1 cellular context compared by ENCODE assay signal in the genomic region with DNA sequence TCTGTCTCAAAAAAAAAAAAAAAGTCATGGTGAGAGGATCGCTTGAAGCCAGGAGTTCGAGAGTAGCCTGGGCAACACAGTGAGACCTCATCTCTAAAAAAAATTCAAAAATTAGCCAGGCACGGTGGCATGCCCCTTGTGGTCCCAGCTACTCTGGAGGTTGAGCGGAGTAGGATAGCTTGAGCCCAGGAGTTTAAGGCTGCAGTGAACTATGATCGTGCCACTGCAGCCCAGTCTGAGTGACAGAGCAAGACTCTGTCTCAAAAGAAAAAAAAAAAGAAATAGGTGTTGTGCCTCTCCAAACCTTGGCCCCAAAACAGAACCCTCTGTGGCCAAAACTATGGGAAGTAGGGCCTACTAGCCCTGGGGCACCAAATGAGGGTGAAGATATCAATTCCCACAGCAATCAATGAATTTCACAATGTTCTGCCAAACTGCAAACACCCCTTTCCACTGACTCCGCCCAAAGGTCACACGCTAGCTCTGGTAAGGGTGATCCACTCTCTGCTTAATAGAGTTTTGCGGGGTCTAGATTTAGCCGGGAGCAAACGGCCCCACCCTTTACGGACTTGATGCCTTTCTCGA.
TF ChIP-seq lines count a peak whose summit lies in the region.

No MANE protein-coding gene starts in this region.

TF ChIP-seq in HepG2, 621 proteins besides CTCF, POLR2A, EP300 and RAD21 (continued from another document and continues in another):
- TF ChIP-seq, protein P1, sequence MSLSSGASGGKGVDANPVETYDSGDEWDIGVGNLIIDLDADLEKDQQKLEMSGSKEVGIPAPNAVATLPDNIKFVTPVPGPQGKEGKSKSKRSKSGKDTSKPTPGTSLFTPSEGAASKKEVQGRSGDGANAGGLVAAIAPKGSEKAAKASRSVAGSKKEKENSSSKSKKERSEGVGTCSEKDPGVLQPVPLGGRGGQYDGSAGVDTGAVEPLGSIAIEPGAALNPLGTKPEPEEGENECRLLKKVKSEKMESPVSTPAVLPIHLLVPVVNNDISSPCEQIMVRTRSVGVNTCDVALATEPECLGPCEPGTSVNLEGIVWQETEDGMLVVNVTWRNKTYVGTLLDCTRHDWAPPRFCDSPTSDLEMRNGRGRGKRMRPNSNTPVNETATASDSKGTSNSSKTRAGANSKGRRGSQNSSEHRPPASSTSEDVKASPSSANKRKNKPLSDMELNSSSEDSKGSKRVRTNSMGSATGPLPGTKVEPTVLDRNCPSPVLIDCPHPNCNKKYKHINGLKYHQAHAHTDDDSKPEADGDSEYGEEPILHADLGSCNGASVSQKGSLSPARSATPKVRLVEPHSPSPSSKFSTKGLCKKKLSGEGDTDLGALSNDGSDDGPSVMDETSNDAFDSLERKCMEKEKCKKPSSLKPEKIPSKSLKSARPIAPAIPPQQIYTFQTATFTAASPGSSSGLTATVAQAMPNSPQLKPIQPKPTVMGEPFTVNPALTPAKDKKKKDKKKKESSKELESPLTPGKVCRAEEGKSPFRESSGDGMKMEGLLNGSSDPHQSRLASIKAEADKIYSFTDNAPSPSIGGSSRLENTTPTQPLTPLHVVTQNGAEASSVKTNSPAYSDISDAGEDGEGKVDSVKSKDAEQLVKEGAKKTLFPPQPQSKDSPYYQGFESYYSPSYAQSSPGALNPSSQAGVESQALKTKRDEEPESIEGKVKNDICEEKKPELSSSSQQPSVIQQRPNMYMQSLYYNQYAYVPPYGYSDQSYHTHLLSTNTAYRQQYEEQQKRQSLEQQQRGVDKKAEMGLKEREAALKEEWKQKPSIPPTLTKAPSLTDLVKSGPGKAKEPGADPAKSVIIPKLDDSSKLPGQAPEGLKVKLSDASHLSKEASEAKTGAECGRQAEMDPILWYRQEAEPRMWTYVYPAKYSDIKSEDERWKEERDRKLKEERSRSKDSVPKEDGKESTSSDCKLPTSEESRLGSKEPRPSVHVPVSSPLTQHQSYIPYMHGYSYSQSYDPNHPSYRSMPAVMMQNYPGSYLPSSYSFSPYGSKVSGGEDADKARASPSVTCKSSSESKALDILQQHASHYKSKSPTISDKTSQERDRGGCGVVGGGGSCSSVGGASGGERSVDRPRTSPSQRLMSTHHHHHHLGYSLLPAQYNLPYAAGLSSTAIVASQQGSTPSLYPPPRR (CRISPR knock-in tag; IDR thresholded peaks at IDR 0.05; ENCODE audit: borderline replicate concordance): 0 out of 2 replicates have a peak, but pooled peaks have one; percentile 17
- TF ChIP-seq ASH2L (IDR thresholded peaks at IDR 0.05; ENCODE audit: insufficient read length, low read depth, low read length): peak; percentile 81
- peak; percentile 84; the same call in 1 of the 2 replicates for TF ChIP-seq ZBTB38 (CRISPR knock-in tag; IDR thresholded peaks at IDR 0.05)
- TF ChIP-seq, protein P2, sequence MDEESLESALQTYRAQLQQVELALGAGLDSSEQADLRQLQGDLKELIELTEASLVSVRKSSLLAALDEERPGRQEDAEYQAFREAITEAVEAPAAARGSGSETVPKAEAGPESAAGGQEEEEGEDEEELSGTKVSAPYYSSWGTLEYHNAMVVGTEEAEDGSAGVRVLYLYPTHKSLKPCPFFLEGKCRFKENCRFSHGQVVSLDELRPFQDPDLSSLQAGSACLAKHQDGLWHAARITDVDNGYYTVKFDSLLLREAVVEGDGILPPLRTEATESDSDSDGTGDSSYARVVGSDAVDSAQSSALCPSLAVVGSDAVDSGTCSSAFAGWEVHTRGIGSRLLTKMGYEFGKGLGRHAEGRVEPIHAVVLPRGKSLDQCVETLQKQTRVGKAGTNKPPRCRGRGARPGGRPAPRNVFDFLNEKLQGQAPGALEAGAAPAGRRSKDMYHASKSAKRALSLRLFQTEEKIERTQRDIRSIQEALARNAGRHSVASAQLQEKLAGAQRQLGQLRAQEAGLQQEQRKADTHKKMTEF (CRISPR knock-in tag; IDR thresholded peaks at IDR 0.05): no peak
- TF ChIP-seq PPARG (CRISPR knock-in tag; conservative IDR thresholded peaks at IDR 0.05): 0 out of 2 replicates have a peak, but pooled peaks have one; percentile 42
- TF ChIP-seq, protein P3, sequence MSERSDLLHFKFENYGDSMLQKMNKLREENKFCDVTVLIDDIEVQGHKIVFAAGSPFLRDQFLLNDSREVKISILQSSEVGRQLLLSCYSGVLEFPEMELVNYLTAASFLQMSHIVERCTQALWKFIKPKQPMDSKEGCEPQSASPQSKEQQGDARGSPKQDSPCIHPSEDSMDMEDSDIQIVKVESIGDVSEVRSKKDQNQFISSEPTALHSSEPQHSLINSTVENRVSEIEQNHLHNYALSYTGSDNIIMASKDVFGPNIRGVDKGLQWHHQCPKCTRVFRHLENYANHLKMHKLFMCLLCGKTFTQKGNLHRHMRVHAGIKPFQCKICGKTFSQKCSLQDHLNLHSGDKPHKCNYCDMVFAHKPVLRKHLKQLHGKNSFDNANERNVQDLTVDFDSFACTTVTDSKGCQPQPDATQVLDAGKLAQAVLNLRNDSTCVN (CRISPR knock-in tag; IDR thresholded peaks at IDR 0.05; ENCODE audit: borderline replicate concordance): 0 out of 2 replicates have a peak, but pooled peaks have one; percentile 4
- TF ChIP-seq ONECUT2 (CRISPR knock-in tag; IDR thresholded peaks at IDR 0.05): peak; percentile 91
- 0 out of 2 replicates have a peak, but pooled peaks have one; percentile 10 for TF ChIP-seq TBX3 (IDR thresholded peaks at IDR 0.05; ENCODE audit: borderline replicate concordance)
- no peak for TF ChIP-seq YEATS2 (CRISPR knock-in tag; IDR thresholded peaks at IDR 0.05; ENCODE audit: borderline replicate concordance)
- TF ChIP-seq CSRNP1 (CRISPR knock-in tag; IDR thresholded peaks at IDR 0.05): no peak
- peak; percentile 0; the same call in 1 of the 2 replicates for TF ChIP-seq ZNF331 (CRISPR knock-in tag; IDR thresholded peaks at IDR 0.05)
- TF ChIP-seq, protein P4, sequence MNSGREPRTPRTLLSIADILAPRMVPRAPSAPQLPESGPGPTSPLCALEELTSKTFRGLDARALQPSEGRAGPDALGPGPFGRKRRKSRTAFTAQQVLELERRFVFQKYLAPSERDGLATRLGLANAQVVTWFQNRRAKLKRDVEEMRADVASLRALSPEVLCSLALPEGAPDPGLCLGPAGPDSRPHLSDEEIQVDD (CRISPR knock-in tag; IDR thresholded peaks at IDR 0.05; ENCODE audit: borderline replicate concordance): no peak
- no peak for TF ChIP-seq ZNF775 (CRISPR knock-in tag; IDR thresholded peaks at IDR 0.05; ENCODE audit: borderline replicate concordance)
- TF ChIP-seq SOX6 (IDR thresholded peaks at IDR 0.05): no peak
- 0 out of 2 replicates have a peak, but pooled peaks have one; percentile 42 for TF ChIP-seq SOX6 (CRISPR knock-in tag; IDR thresholded peaks at IDR 0.05)
- TF ChIP-seq ZNF207 (IDR thresholded peaks at IDR 0.05; ENCODE audit: borderline replicate concordance): no peak
- TF ChIP-seq, protein P5, sequence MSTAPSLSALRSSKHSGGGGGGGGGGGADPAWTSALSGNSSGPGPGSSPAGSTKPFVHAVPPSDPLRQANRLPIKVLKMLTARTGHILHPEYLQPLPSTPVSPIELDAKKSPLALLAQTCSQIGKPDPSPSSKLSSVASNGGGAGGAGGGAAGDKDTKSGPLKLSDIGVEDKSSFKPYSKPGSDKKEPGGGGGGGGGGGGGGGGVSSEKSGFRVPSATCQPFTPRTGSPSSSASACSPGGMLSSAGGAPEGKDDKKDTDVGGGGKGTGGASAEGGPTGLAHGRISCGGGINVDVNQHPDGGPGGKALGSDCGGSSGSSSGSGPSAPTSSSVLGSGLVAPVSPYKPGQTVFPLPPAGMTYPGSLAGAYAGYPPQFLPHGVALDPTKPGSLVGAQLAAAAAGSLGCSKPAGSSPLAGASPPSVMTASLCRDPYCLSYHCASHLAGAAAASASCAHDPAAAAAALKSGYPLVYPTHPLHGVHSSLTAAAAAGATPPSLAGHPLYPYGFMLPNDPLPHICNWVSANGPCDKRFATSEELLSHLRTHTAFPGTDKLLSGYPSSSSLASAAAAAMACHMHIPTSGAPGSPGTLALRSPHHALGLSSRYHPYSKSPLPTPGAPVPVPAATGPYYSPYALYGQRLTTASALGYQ (CRISPR knock-in tag; IDR thresholded peaks at IDR 0.05): no peak
- no peak for TF ChIP-seq ZNF83 (CRISPR knock-in tag; IDR thresholded peaks at IDR 0.05; ENCODE audit: borderline replicate concordance)
- no peak for TF ChIP-seq XRCC5 (optimal IDR thresholded peaks at IDR 0.05; ENCODE audit: low read length)
- TF ChIP-seq AGO2 (optimal IDR thresholded peaks at IDR 0.05; ENCODE audit: low read depth, low read length): no peak
- peak; percentile 71 for TF ChIP-seq NR2F6 (IDR thresholded peaks at IDR 0.05)
- no peak for TF ChIP-seq NR2F6 (CRISPR knock-in tag; IDR thresholded peaks at IDR 0.05)
- no peak for TF ChIP-seq KMT2A (CRISPR knock-in tag; IDR thresholded peaks at IDR 0.05)
- TF ChIP-seq ZNF343 (CRISPR knock-in tag; IDR thresholded peaks at IDR 0.05): no peak
- TF ChIP-seq ZBTB10 (CRISPR knock-in tag; IDR thresholded peaks at IDR 0.05; ENCODE audit: borderline replicate concordance): no peak
- TF ChIP-seq E2F5 (CRISPR knock-in tag; conservative IDR thresholded peaks at IDR 0.05): no peak
- TF ChIP-seq HNF4G (IDR thresholded peaks at IDR 0.05; ENCODE audit: borderline replicate concordance, low read depth, low read length): peak; percentile 76; the same call in 1 of the 2 replicates
- no peak for TF ChIP-seq HNF4G (CRISPR knock-in tag; IDR thresholded peaks at IDR 0.05; ENCODE audit: borderline replicate concordance, low read depth)
- TF ChIP-seq NAIF1 (CRISPR knock-in tag; IDR thresholded peaks at IDR 0.05; ENCODE audit: borderline replicate concordance): no peak
- TF ChIP-seq ZNF546 (CRISPR knock-in tag; conservative IDR thresholded peaks at IDR 0.05): 0 out of 2 replicates have a peak, but pooled peaks have one; percentile 15
- peak; percentile 23; the same call in 1 of the 2 replicates for TF ChIP-seq KAT8 (CRISPR knock-in tag; IDR thresholded peaks at IDR 0.05)
- peak; percentile 81; the same call in 1 of the 2 replicates for TF ChIP-seq ZNF816 (CRISPR knock-in tag; IDR thresholded peaks at IDR 0.05; ENCODE audit: borderline replicate concordance)
- no peak for TF ChIP-seq ZKSCAN5 (CRISPR knock-in tag; IDR thresholded peaks at IDR 0.05)
- TF ChIP-seq THYN1 (CRISPR knock-in tag; IDR thresholded peaks at IDR 0.05; ENCODE audit: borderline replicate concordance, low read depth): no peak
- no peak for TF ChIP-seq HOXA7 (CRISPR knock-in tag; IDR thresholded peaks at IDR 0.05)
- TF ChIP-seq ZC3H4 (CRISPR knock-in tag; IDR thresholded peaks at IDR 0.05; ENCODE audit: borderline replicate concordance): 0 out of 2 replicates have a peak, but pooled peaks have one; percentile 38
- TF ChIP-seq CEBPB (IDR thresholded peaks at IDR 0.05; ENCODE audit: borderline replicate concordance, low read depth, low read length): peak; percentile 84
- no peak for TF ChIP-seq ZNF652 (CRISPR knock-in tag; IDR thresholded peaks at IDR 0.05; ENCODE audit: borderline replicate concordance, low read depth)
- TF ChIP-seq ZNF446 (CRISPR knock-in tag; IDR thresholded peaks at IDR 0.05): no peak
- 0 out of 2 replicates have a peak, but pooled peaks have one; percentile 22 for TF ChIP-seq HDAC1 (CRISPR knock-in tag; IDR thresholded peaks at IDR 0.05)
- TF ChIP-seq ZNF788 (CRISPR knock-in tag; IDR thresholded peaks at IDR 0.05; ENCODE audit: borderline replicate concordance): no peak
- 0 out of 2 replicates have a peak, but pooled peaks have one; percentile 12 for TF ChIP-seq KLF15 (CRISPR knock-in tag; IDR thresholded peaks at IDR 0.05; ENCODE audit: borderline replicate concordance)
- no peak for TF ChIP-seq NFE2 (CRISPR knock-in tag; IDR thresholded peaks at IDR 0.05)
- TF ChIP-seq TCF7L2 (IDR thresholded peaks at IDR 0.05; ENCODE audit: low read depth, low read length): no peak
- TF ChIP-seq SMAD1 (CRISPR knock-in tag; IDR thresholded peaks at IDR 0.05; ENCODE audit: borderline replicate concordance, low read depth): no peak; the same call in 1 of the 2 replicates
- no peak for TF ChIP-seq RAD51 (IDR thresholded peaks at IDR 0.05; ENCODE audit: borderline replicate concordance)
- TF ChIP-seq ZNF7 (CRISPR knock-in tag; IDR thresholded peaks at IDR 0.05): no peak
- no peak for TF ChIP-seq MAZ (IDR thresholded peaks at IDR 0.05; ENCODE audit: borderline replicate concordance, low read depth, low read length)
- TF ChIP-seq MAZ (CRISPR knock-in tag; IDR thresholded peaks at IDR 0.05; ENCODE audit: low read depth): no peak
- TF ChIP-seq CEBPG (CRISPR knock-in tag; IDR thresholded peaks at IDR 0.05): peak; percentile 74
- TF ChIP-seq TRIM24 (CRISPR knock-in tag; IDR thresholded peaks at IDR 0.05): no peak
- no peak for TF ChIP-seq ZNF468 (CRISPR knock-in tag; IDR thresholded peaks at IDR 0.05)
- TF ChIP-seq ZNF773 (CRISPR knock-in tag; IDR thresholded peaks at IDR 0.05; ENCODE audit: borderline replicate concordance): no peak
